ENCODE assay signal across 1 cellular context in the genomic region with DNA sequence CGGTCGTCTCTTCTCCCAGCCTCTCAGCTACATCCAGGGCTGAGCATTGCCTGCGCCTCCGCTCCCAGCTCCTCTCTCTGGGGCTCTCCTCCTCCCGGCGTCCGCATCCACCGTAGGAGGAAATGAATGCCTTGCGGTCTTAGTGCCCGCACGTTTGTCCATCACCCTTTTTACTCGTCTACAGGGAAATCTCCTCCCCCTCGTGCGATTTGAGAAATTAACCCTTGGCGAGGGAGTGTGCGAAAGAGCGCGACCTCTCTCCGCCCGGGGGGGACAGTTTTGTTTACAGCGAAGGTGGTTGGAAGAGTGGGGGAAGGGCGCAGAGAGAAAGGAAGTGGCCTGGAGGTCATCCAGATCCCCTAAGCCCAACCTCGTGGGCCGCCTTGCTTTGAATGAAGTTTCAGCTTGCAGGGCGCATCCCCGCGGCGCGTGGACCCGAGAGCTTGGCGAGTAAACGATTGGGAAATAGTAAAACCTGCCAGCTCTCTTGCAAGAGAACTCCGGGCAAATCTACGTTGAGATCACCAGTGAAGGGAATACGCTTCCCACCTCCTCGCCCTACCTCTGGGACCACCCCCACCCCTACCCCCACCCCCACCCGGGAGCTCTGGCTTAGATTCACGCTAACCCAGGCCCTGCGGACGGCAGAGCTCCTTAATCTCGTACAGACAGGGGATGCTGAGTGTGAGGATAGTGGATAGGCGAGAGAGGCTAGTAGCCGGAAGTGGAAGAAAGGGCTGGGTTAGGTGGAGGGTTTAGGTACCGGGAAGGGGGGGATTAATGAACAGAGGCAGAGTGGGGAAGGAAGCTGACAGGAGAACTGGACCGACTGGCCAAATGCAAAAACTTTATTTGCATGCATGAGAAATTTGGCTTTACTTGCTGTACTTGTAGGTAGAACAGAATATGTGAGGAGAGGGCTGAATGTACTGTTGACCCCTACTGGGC.
TF ChIP-seq lines count a peak whose summit lies in the region.

A gene with protein sequence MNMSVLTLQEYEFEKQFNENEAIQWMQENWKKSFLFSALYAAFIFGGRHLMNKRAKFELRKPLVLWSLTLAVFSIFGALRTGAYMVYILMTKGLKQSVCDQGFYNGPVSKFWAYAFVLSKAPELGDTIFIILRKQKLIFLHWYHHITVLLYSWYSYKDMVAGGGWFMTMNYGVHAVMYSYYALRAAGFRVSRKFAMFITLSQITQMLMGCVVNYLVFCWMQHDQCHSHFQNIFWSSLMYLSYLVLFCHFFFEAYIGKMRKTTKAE (minus strand): TSS at position 144 of the 948 bp plus-strand sequence. CDS start 280 bp downstream, outside the sequence.

TF ChIP-seq in HepG2, 621 proteins besides CTCF, POLR2A, EP300 and RAD21 (continued from another document and continues in another):
- TF ChIP-seq, protein P1, sequence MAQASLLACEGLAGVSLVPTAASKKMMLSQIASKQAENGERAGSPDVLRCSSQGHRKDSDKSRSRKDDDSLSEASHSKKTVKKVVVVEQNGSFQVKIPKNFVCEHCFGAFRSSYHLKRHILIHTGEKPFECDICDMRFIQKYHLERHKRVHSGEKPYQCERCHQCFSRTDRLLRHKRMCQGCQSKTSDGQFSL (CRISPR knock-in tag; IDR thresholded peaks at IDR 0.05): peak; percentile 54; the same call in 1 of the 2 replicates
- TF ChIP-seq, protein P2, sequence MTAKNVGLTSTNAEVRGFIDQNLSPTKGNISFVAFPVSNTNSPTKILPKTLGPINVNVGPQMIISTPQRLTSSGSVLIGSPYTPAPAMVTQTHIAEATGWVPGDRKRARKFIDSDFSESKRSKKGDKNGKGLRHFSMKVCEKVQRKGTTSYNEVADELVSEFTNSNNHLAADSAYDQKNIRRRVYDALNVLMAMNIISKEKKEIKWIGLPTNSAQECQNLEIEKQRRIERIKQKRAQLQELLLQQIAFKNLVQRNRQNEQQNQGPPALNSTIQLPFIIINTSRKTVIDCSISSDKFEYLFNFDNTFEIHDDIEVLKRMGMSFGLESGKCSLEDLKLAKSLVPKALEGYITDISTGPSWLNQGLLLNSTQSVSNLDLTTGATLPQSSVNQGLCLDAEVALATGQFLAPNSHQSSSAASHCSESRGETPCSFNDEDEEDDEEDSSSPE (CRISPR knock-in tag; IDR thresholded peaks at IDR 0.05): peak; percentile 40; the same call in 1 of the 2 replicates
- TF ChIP-seq ONECUT2 (CRISPR knock-in tag; IDR thresholded peaks at IDR 0.05) (no peak), PITX1 (CRISPR knock-in tag; IDR thresholded peaks at IDR 0.05) (peak; percentile 86; the same call in 1 of the 2 replicates), CC2D1A (CRISPR knock-in tag; IDR thresholded peaks at IDR 0.05) (no peak), ZNF207 (IDR thresholded peaks at IDR 0.05; ENCODE audit: borderline replicate concordance) (no peak), RBAK (CRISPR knock-in tag; IDR thresholded peaks at IDR 0.05) (no peak), NFRKB (IDR thresholded peaks at IDR 0.05) (no peak), LCORL (IDR thresholded peaks at IDR 0.05) (no peak), LCORL (CRISPR knock-in tag; IDR thresholded peaks at IDR 0.05) (peak; percentile 85), ZNF713 (CRISPR knock-in tag; IDR thresholded peaks at IDR 0.05) (no peak), ZC3H13 (CRISPR knock-in tag; IDR thresholded peaks at IDR 0.05) (0 out of 2 replicates have a peak, but pooled peaks have one; percentile 67), PHF21A (CRISPR knock-in tag; IDR thresholded peaks at IDR 0.05) (peak; percentile 75), NFIC (IDR thresholded peaks at IDR 0.05; ENCODE audit: low read length) (no peak), ZFP1 (CRISPR knock-in tag; IDR thresholded peaks at IDR 0.05) (no peak), SAP130 (CRISPR knock-in tag; IDR thresholded peaks at IDR 0.05; ENCODE audit: low read depth) (peak; percentile 92), ETV5 (CRISPR knock-in tag; IDR thresholded peaks at IDR 0.05; ENCODE audit: borderline replicate concordance) (peak; percentile 52; the same call in 1 of the 2 replicates), NCOR1 (IDR thresholded peaks at IDR 0.05; ENCODE audit: borderline replicate concordance, low read length) (no peak), ZFP36L1 (CRISPR knock-in tag; IDR thresholded peaks at IDR 0.05) (0 out of 2 replicates have a peak, but pooled peaks have one; percentile 54), ZSCAN25 (CRISPR knock-in tag; IDR thresholded peaks at IDR 0.05) (peak; percentile 33; the same call in 1 of the 2 replicates), CCDC6 (CRISPR knock-in tag; IDR thresholded peaks at IDR 0.05) (peak; percentile 39; the same call in 1 of the 2 replicates), ZNF773 (CRISPR knock-in tag; IDR thresholded peaks at IDR 0.05; ENCODE audit: borderline replicate concordance) (no peak), TCF7L2 (IDR thresholded peaks at IDR 0.05; ENCODE audit: low read depth, low read length) (no peak), FLYWCH1 (CRISPR knock-in tag; IDR thresholded peaks at IDR 0.05) (no peak), MYC (CRISPR knock-in tag; IDR thresholded peaks at IDR 0.05; ENCODE audit: borderline replicate concordance) (peak; percentile 87), GTF3A (CRISPR knock-in tag; conservative IDR thresholded peaks at IDR 0.05) (no peak), PHF5A (CRISPR knock-in tag; IDR thresholded peaks at IDR 0.05; ENCODE audit: low read depth, unreplicated experiment) (no peak), HDAC1 (CRISPR knock-in tag; IDR thresholded peaks at IDR 0.05) (peak; percentile 81), ZNF501 (CRISPR knock-in tag; IDR thresholded peaks at IDR 0.05) (peak; percentile 48; the same call in 1 of the 2 replicates), ZNF570 (CRISPR knock-in tag; IDR thresholded peaks at IDR 0.05; ENCODE audit: borderline replicate concordance) (no peak), ZFY (CRISPR knock-in tag; IDR thresholded peaks at IDR 0.05) (no peak; the same call in 1 of the 2 replicates)
- TF ChIP-seq, protein P3, sequence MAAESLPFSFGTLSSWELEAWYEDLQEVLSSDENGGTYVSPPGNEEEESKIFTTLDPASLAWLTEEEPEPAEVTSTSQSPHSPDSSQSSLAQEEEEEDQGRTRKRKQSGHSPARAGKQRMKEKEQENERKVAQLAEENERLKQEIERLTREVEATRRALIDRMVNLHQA (CRISPR knock-in tag; IDR thresholded peaks at IDR 0.05): no peak
- TF ChIP-seq, protein P4, sequence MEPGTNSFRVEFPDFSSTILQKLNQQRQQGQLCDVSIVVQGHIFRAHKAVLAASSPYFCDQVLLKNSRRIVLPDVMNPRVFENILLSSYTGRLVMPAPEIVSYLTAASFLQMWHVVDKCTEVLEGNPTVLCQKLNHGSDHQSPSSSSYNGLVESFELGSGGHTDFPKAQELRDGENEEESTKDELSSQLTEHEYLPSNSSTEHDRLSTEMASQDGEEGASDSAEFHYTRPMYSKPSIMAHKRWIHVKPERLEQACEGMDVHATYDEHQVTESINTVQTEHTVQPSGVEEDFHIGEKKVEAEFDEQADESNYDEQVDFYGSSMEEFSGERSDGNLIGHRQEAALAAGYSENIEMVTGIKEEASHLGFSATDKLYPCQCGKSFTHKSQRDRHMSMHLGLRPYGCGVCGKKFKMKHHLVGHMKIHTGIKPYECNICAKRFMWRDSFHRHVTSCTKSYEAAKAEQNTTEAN (CRISPR knock-in tag; conservative IDR thresholded peaks at IDR 0.05): no peak
- TF ChIP-seq, protein P5, sequence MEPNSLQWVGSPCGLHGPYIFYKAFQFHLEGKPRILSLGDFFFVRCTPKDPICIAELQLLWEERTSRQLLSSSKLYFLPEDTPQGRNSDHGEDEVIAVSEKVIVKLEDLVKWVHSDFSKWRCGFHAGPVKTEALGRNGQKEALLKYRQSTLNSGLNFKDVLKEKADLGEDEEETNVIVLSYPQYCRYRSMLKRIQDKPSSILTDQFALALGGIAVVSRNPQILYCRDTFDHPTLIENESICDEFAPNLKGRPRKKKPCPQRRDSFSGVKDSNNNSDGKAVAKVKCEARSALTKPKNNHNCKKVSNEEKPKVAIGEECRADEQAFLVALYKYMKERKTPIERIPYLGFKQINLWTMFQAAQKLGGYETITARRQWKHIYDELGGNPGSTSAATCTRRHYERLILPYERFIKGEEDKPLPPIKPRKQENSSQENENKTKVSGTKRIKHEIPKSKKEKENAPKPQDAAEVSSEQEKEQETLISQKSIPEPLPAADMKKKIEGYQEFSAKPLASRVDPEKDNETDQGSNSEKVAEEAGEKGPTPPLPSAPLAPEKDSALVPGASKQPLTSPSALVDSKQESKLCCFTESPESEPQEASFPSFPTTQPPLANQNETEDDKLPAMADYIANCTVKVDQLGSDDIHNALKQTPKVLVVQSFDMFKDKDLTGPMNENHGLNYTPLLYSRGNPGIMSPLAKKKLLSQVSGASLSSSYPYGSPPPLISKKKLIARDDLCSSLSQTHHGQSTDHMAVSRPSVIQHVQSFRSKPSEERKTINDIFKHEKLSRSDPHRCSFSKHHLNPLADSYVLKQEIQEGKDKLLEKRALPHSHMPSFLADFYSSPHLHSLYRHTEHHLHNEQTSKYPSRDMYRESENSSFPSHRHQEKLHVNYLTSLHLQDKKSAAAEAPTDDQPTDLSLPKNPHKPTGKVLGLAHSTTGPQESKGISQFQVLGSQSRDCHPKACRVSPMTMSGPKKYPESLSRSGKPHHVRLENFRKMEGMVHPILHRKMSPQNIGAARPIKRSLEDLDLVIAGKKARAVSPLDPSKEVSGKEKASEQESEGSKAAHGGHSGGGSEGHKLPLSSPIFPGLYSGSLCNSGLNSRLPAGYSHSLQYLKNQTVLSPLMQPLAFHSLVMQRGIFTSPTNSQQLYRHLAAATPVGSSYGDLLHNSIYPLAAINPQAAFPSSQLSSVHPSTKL (CRISPR knock-in tag; IDR thresholded peaks at IDR 0.05): peak; percentile 84
- TF ChIP-seq, protein P6, sequence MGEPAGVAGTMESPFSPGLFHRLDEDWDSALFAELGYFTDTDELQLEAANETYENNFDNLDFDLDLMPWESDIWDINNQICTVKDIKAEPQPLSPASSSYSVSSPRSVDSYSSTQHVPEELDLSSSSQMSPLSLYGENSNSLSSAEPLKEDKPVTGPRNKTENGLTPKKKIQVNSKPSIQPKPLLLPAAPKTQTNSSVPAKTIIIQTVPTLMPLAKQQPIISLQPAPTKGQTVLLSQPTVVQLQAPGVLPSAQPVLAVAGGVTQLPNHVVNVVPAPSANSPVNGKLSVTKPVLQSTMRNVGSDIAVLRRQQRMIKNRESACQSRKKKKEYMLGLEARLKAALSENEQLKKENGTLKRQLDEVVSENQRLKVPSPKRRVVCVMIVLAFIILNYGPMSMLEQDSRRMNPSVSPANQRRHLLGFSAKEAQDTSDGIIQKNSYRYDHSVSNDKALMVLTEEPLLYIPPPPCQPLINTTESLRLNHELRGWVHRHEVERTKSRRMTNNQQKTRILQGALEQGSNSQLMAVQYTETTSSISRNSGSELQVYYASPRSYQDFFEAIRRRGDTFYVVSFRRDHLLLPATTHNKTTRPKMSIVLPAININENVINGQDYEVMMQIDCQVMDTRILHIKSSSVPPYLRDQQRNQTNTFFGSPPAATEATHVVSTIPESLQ (CRISPR knock-in tag; conservative IDR thresholded peaks at IDR 0.05): no peak
- TF ChIP-seq, protein P7, sequence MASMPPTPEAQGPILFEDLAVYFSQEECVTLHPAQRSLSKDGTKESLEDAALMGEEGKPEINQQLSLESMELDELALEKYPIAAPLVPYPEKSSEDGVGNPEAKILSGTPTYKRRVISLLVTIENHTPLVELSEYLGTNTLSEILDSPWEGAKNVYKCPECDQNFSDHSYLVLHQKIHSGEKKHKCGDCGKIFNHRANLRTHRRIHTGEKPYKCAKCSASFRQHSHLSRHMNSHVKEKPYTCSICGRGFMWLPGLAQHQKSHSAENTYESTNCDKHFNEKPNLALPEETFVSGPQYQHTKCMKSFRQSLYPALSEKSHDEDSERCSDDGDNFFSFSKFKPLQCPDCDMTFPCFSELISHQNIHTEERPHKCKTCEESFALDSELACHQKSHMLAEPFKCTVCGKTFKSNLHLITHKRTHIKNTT (CRISPR knock-in tag; IDR thresholded peaks at IDR 0.05): no peak
- TF ChIP-seq, protein P8, sequence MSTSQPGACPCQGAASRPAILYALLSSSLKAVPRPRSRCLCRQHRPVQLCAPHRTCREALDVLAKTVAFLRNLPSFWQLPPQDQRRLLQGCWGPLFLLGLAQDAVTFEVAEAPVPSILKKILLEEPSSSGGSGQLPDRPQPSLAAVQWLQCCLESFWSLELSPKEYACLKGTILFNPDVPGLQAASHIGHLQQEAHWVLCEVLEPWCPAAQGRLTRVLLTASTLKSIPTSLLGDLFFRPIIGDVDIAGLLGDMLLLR (CRISPR knock-in tag; IDR thresholded peaks at IDR 0.05): no peak
- TF ChIP-seq, protein P9, sequence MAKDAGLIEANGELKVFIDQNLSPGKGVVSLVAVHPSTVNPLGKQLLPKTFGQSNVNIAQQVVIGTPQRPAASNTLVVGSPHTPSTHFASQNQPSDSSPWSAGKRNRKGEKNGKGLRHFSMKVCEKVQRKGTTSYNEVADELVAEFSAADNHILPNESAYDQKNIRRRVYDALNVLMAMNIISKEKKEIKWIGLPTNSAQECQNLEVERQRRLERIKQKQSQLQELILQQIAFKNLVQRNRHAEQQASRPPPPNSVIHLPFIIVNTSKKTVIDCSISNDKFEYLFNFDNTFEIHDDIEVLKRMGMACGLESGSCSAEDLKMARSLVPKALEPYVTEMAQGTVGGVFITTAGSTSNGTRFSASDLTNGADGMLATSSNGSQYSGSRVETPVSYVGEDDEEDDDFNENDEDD (CRISPR knock-in tag; IDR thresholded peaks at IDR 0.05; ENCODE audit: borderline replicate concordance): 0 out of 2 replicates have a peak, but pooled peaks have one; percentile 42
